ENCODE assay signal across 12 cellular contexts in the genomic region with DNA sequence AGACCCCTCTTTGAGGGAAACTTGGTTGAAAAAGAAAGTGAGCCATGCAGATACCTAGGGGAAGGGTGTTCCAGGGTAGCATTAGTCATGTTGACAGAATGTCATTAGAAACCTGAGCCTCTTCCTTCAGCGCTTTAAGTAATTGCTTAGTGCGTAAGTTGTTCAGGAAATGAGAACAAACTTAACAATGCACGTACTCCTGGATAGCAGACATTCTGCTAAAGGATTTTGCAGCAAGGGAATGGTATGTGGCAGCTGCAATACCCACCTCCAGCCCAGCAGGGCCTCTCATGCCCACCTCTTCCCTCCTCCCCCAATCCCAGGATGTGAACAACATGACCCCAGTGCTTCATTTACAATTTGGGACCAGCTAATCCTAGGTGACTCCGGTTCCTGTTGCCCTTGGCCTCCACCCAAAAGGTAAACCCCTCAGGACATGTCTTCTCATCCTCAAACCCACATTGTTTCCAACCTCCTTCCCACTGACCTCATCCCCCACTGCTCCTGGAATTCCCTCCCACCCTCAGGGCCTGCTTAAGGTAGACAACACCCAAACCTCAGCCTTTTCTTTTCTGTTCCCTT.
DNase-seq lines count a peak whose midpoint lies in the region; ATAC-seq and TF ChIP-seq lines count a peak whose summit lies in the region.
"Had no signal": no experiment of that assay in that cellular context is flagged by ENCODE, and none has a peak within 500 bp of the region (broad histone marks: within the 10 kb centered on the region; RNA-seq: fewer than 3 reads in every experiment).

No MANE protein-coding gene starts in this region.

- H3K4me1 ChIP-seq in HUES48 (ENCODE audit: control insufficient read depth, insufficient read depth, low read length): peaks cover 12% of the 10 kb centered on the region; the same call in 1 of the 2 replicates
- no peaks in the 10 kb centered on the region for H3K4me1 ChIP-seq in testis

- H3K27me3 ChIP-seq in HUES48 (ENCODE audit: control insufficient read depth, insufficient read depth, low read length) (no peaks in the 10 kb centered on the region), kidney epithelial cell (ENCODE audit: control insufficient read depth, insufficient read depth, low read length) (no peaks in the 10 kb centered on the region), testis (no peaks in the 10 kb centered on the region)
- H3K27me3 ChIP-seq: tibial nerve had no signal

- TF ChIP-seq CTCF in kidney epithelial cell (IDR thresholded peaks at IDR 0.05; ENCODE audit: insufficient read depth, low read length, poor library complexity, severe bottlenecking): no peak
- no peak for TF ChIP-seq CTCF in testis (IDR thresholded peaks at IDR 0.05)

- WGBS in testis, 2 donors: 92 to 93% methylated on average over 4 of the region's 4 CpGs

- no peak overlapping the region for H3K9ac ChIP-seq in HUES48 (ENCODE audit: low read depth, low read length)

- H3K27ac ChIP-seq in HUES48 (ENCODE audit: low read depth, low read length) (peak overlapping the region; percentile 62), testis (no peak overlapping the region)
- H3K27ac ChIP-seq: tibial nerve had no signal

- in situ Hi-C loops in Caki2 (cut with HindIII; ENCODE audit: low pct_unique_long_range_greater_than_20kb, low sequenced_read_pairs) (no loop called here), KBM-7 (cut with MboI; ENCODE audit: low pct_unique_long_range_greater_than_20kb, low sequenced_read_pairs) (no loop called here)

- H3K9me3 ChIP-seq in HUES48 (ENCODE audit: control insufficient read depth, insufficient read depth, low read length) (no peaks in the 10 kb centered on the region), testis (no peaks in the 10 kb centered on the region)
- H3K9me3 ChIP-seq: tibial nerve had no signal

- peak; percentile 47 for DNase-seq in Caki2 (ENCODE audit: low read depth)
- DNase-seq in amniotic stem cell (lab: John Stamatoyannopoulos, UW): peak; percentile 68
- DNase-seq in kidney epithelial cell (ENCODE audit: low read depth): peak; percentile 93
- no peak for DNase-seq in testis
- no peak for DNase-seq in NCI-H1417 (lab: John Stamatoyannopoulos, UW)
- no peak for DNase-seq in KBM-7
- DNase-seq: activated CD8-positive, alpha-beta memory T cell treated with anti-CD3 and anti-CD28 coated beads, Interleukin-2, amount 10 ng/mL, durations not matched to agents 7 days and 5 days; central memory CD4-positive, alpha-beta T cell; NCI-H1417 treated with DMSO at 0.1 percent for 48 hours had no signal

- no peaks in the 10 kb centered on the region for H3K36me3 ChIP-seq in HUES48 (ENCODE audit: control insufficient read depth, insufficient read depth, low read length)
- no peaks in the 10 kb centered on the region for H3K36me3 ChIP-seq in kidney epithelial cell (ENCODE audit: control insufficient read depth, insufficient read depth, low read length)
- no peaks in the 10 kb centered on the region for H3K36me3 ChIP-seq in testis (ENCODE audit: low read depth, missing control alignments)
- H3K36me3 ChIP-seq: tibial nerve had no signal

- ATAC-seq in HG02571 (IDR thresholded peaks at IDR 0.05; ENCODE audit: unreplicated experiment): no peak
- ATAC-seq: activated CD8-positive, alpha-beta memory T cell treated with anti-CD3 and anti-CD28 coated beads, Interleukin-2, amount 10 ng/mL, durations not matched to agents 7 days and 5 days had no signal

- TF ChIP-seq POLR2A in testis (IDR thresholded peaks at IDR 0.05): no peak

- H3K4me3 ChIP-seq in HUES48 (ENCODE audit: low read depth, low read length) (no peak overlapping the region), kidney epithelial cell (ENCODE audit: low read depth, low read length) (no peak overlapping the region), testis (no peak overlapping the region)
- H3K4me3 ChIP-seq: tibial nerve had no signal

- intact Hi-C loops in testis (cut with DNase I; ENCODE audit: low total_unique reads): no loop called here

Comparison
In these comparisons a context has a peak if more than half of its experiments do, and no peak if none do; other contexts are left out.
1. DNase-seq: peak in Caki2 (single experiment), amniotic stem cell (single experiment) and kidney epithelial cell (single experiment); none in testis (single experiment), NCI-H1417 (0 of 3) and KBM-7 (single experiment).